26 cellular contexts compared by ENCODE assay signal in the genomic region with DNA sequence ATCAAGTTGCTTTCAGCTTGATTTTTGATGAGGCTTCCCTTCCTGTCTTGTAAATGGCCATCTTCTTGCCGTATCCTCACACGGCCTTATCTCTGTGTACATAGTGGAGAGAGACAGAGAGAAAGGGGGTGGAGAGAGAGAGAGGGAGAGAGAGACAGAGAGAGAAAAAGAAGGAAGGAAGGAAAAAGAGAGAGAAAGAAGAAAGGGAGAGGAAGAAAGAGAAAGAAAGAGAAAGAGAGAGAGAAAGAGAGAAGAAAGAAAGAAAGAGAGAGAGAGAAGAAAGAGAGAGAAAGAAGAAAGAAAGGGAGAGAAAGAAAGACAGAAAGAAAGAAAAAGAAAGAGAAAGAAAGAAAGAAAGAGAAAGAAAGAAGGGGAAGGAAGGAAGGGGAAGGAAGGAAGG.
"Had no signal": no experiment of that assay in that cellular context is flagged by ENCODE, and none has a peak within 500 bp of the region (broad histone marks: within the 10 kb centered on the region; RNA-seq: fewer than 3 reads in every experiment).

No MANE protein-coding gene starts in this region.

- ATAC-seq: activated T-helper 17 cell treated with anti-CD3 and anti-CD28 coated beads, Interleukin-2, amount 50 U/mL, for 72 hours; T-helper 17 cell had no signal

- H3K36me3 ChIP-seq: cardiac muscle cell had no signal

- H3K4me1 Mint-ChIP-seq: activated B cell treated with CpG ODN at 0.5 μM for 24 hours; activated T-helper 17 cell treated with anti-CD3 and anti-CD28 coated beads, Interleukin-2, amount 50 U/mL, for 72 hours; T-helper 17 cell had no signal

- H3K36me3 Mint-ChIP-seq: activated naive CD8-positive, alpha-beta T cell; brain had no signal

- H3K27ac ChIP-seq: cardiac muscle cell, PC-9 had no signal

- H3K4me3 Mint-ChIP-seq: activated B cell treated with CpG ODN at 0.5 μM for 24 hours; activated CD4-positive, alpha-beta T cell treated with anti-CD3 and anti-CD28 coated beads, Interleukin-2, amount 10 ng/mL, durations not matched to agents 24 days and 14 days; activated naive CD4-positive, alpha-beta T cell treated with anti-CD3 and anti-CD28 coated beads for 36 hours; activated naive CD8-positive, alpha-beta T cell; activated T-helper 17 cell treated with anti-CD3 and anti-CD28 coated beads, Interleukin-2, amount 50 U/mL, for 72 hours; brain; T-helper 17 cell had no signal

- H3K27me3 Mint-ChIP-seq: activated B cell treated with CpG ODN at 0.5 μM for 24 hours; activated naive CD8-positive, alpha-beta T cell; activated T-helper 17 cell treated with anti-CD3 and anti-CD28 coated beads, Interleukin-2, amount 50 U/mL, for 72 hours; brain; T-helper 17 cell had no signal

- DNase-seq: activated B cell treated with CpG ODN at 0.5 μM for 24 hours; activated CD4-positive, alpha-beta T cell treated with anti-CD3 and anti-CD28 coated beads for 1 hour; activated CD4-positive, alpha-beta T cell treated with anti-CD3 and anti-CD28 coated beads, Interleukin-2, amount 10 ng/mL, durations not matched to agents 24 days and 14 days; activated CD4-positive, alpha-beta T cell treated with anti-CD3 and anti-CD28 coated beads, Interleukin-2, amount 50 U/mL, for 48 hours; activated gamma-delta T cell; activated naive CD4-positive, alpha-beta T cell treated with anti-CD3 and anti-CD28 coated beads for 36 hours; activated T-cell treated with anti-CD3 and anti-CD28 coated beads for 4 hours; activated T-cell treated with anti-CD3 and anti-CD28 coated beads, Interleukin-2, amount 50 U/mL, for 48 hours; amygdala; Kasumi-1; KBM-7; NCI-H1048; NCI-H1694; NCI-H2029; NCI-H2107; NCI-H345; NCI-H510A treated with DMSO at 0.1 percent for 48 hours; NCI-H69; PC-9; SHP77 treated with DMSO at 0.1 percent for 48 hours; T-helper 17 cell; T-helper 9 cell had no signal

- H2AFZ ChIP-seq: PC-9 had no signal

- H3K27ac Mint-ChIP-seq: activated B cell treated with CpG ODN at 0.5 μM for 24 hours; activated CD4-positive, alpha-beta T cell treated with anti-CD3 and anti-CD28 coated beads, Interleukin-2, amount 10 ng/mL, durations not matched to agents 24 days and 14 days; activated naive CD4-positive, alpha-beta T cell treated with anti-CD3 and anti-CD28 coated beads for 36 hours; activated naive CD8-positive, alpha-beta T cell; activated T-helper 17 cell treated with anti-CD3 and anti-CD28 coated beads, Interleukin-2, amount 50 U/mL, for 72 hours; brain; T-helper 17 cell had no signal

- H3K4me2 ChIP-seq: PC-9 had no signal

- H3K9me3 Mint-ChIP-seq: activated B cell treated with CpG ODN at 0.5 μM for 24 hours; activated naive CD4-positive, alpha-beta T cell treated with anti-CD3 and anti-CD28 coated beads for 36 hours; brain had no signal

- H3K4me3 ChIP-seq: cardiac muscle cell, PC-9 had no signal

- H3K27me3 ChIP-seq: cardiac muscle cell had no signal
